Comparison of ENCODE assay signal across 1 cellular context in genomic region chr2:62343636-62344349, GRCh38.
TF ChIP-seq lines count a peak whose summit lies in the region.

No MANE protein-coding gene starts in this region.

TF ChIP-seq in HepG2, 621 proteins besides CTCF, POLR2A, EP300 and RAD21:
- TF ChIP-seq ZNF362 (CRISPR knock-in tag; IDR thresholded peaks at IDR 0.05; ENCODE audit: borderline replicate concordance) (peak; percentile 72; the same call in 1 of the 2 replicates), ZNF33A (CRISPR knock-in tag; IDR thresholded peaks at IDR 0.05; ENCODE audit: borderline replicate concordance) (no peak), CREB1 (IDR thresholded peaks at IDR 0.05) (no peak), CREB1 (CRISPR knock-in tag; IDR thresholded peaks at IDR 0.05) (no peak), ZNF180 (CRISPR knock-in tag; IDR thresholded peaks at IDR 0.05; ENCODE audit: borderline replicate concordance, low read depth) (no peak), ZNF430 (CRISPR knock-in tag; IDR thresholded peaks at IDR 0.05) (no peak), NFIB (CRISPR knock-in tag; IDR thresholded peaks at IDR 0.05; ENCODE audit: borderline replicate concordance) (no peak), CREBL2 (CRISPR knock-in tag; IDR thresholded peaks at IDR 0.05; ENCODE audit: borderline replicate concordance) (no peak), ONECUT2 (CRISPR knock-in tag; IDR thresholded peaks at IDR 0.05) (peak; percentile 78), ZNF280B (CRISPR knock-in tag; IDR thresholded peaks at IDR 0.05; ENCODE audit: borderline replicate concordance) (no peak)
